In the genomic region with DNA sequence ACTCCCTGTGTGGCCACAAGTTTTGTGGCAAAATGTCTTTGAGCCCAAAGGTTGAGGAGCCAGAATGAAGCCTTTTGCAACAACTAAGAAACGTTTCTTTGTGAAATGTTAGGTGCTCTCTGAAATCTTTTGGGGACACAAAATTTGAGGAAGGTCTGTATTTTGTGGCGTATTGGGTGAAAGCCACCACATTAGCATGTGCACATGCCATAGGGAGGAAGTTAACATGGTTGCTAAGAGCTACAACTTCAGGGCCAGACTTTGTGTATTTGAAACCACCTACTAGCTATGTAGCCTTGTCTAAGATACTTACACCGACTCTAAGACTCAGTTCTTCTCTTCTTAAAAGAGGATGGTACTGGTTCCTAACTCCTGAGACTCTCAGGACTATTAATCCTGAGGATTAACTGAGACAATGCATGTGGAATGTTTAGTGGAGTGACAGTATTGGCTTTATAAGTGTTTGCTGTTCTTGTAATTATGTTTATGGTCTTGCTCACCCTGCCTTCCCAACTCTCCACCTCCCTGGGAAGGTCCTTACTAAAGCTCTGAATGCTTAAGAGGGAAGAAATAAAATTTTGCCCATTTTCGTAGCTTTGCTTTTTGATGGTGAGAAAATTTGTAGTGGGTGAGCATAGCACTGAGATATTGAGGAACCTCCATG, we compare ENCODE assay signal across 23 cellular contexts. TPM values are rescaled to one million over a fixed set of nuclear protein-coding genes. Genes with fewer than 3 reads are reported as not detected.
DNase-seq lines count a peak whose midpoint lies in the region; FAIRE-seq and TF ChIP-seq lines count a peak whose summit lies in the region.
"Had no signal": no experiment of that assay in that cellular context is flagged by ENCODE, and none has a peak within 500 bp of the region (broad histone marks: within the 10 kb centered on the region; RNA-seq: fewer than 3 reads in every experiment).

No MANE protein-coding gene starts in this region.

- WGBS in H1 (ENCODE audit: extremely low coverage in 1 of 2, insufficient coverage in 1 of 2, insufficient read length in 1 of 2, insufficient replicate concordance in 2 of 2, low coverage in 1 of 2, low lambda C conversion rate in 2 of 2, missing lambda C conversion rate in 1 of 2), 2 experiments: 88% methylated on average over 4 of the region's 4 CpGs; no CpG with 5 or more reads in 1 of the 2 experiments

- CTCF ChIA-PET in H1 (lab: Charles Lee; ENCODE audit: partially characterized antibody): interaction anchor here (0.8 to 1.5 kb wide), 2 partner anchors 12 to 48 kb away, joined by 3 to 4 read pairs; no protein-coding TSS in a partner anchor

- H3K4me3 ChIP-seq in HL-60 (replicated peaks; ENCODE audit: insufficient read depth, low read length) (no peak overlapping the region), H1 (ENCODE audit: extremely low read depth in 1 of 4, insufficient read depth in 2 of 4, low read depth in 3 of 4, low read length in 4 of 4) (no peak overlapping the region), neural progenitor cell (no peak overlapping the region), breast epithelium (no peak overlapping the region)
- H3K4me3 ChIP-seq: Peyer's patch had no signal

- H3K27ac ChIP-seq in HL-60 (replicated peaks) (peak overlapping the region; percentile 36), H1 (ENCODE audit: low read depth, low read length) (no peak overlapping the region), neural progenitor cell (no peak overlapping the region), breast epithelium (no peak overlapping the region)
- H3K27ac ChIP-seq: epithelial cell of prostate, Peyer's patch had no signal

- no peak for TF ChIP-seq POLR2A in H1 (IDR thresholded peaks at IDR 0.05; ENCODE audit: control extremely low read depth in 1 of 2, low read depth in 2 of 2, low read length in 2 of 2)
- no peak for TF ChIP-seq POLR2A in breast epithelium (IDR thresholded peaks at IDR 0.05)

- H3F3A ChIP-seq in neural progenitor cell (ENCODE audit: low read depth): peaks cover 5% of the 10 kb centered on the region

- H2BK15ac ChIP-seq in H1 (ENCODE audit: low read length): no peak overlapping the region

- H3K79me2 ChIP-seq in H1 (ENCODE audit: control insufficient read depth in 1 of 2, insufficient read depth in 2 of 2, low read length in 2 of 2) (no peaks in the 10 kb centered on the region), neural progenitor cell (ENCODE audit: low read depth) (no peaks in the 10 kb centered on the region)

- H3K9me3 Mint-ChIP-seq in neural progenitor cell: no peaks in the 10 kb centered on the region
- H3K9me3 Mint-ChIP-seq: CD8-positive, alpha-beta T cell; H9; natural killer cell treated with Interleukin-12 subunit alpha and Interleukin-12 subunit beta and Interleukin-15 and Interleukin-18, amount 100 ng/mL, for 72 hours; type B pancreatic cell had no signal

- no peak overlapping the region for H2BK20ac ChIP-seq in H1 (ENCODE audit: low read length)

- H2BK120ac ChIP-seq in H1 (replicated peaks; ENCODE audit: low read depth, low read length): no peak overlapping the region

- H3K9me3 ChIP-seq in H1 (ENCODE audit: insufficient read depth in 2 of 2, low read depth in 1 of 2, low read length in 1 of 2) (no peaks in the 10 kb centered on the region), neural progenitor cell (ENCODE audit: low read depth) (no peaks in the 10 kb centered on the region), breast epithelium (no peaks in the 10 kb centered on the region)
- H3K9me3 ChIP-seq: Peyer's patch had no signal

- H3K23ac ChIP-seq in H1 (ENCODE audit: insufficient read length): no peak overlapping the region

- H3K14ac ChIP-seq in H1 (ENCODE audit: insufficient read length): no peak overlapping the region

- no peak overlapping the region; the same call in 1 of the 2 replicates for H2AK5ac ChIP-seq in H1 (ENCODE audit: low read depth, low read length)

- intact Hi-C loops in breast epithelium (cut with DNase I; ENCODE audit: low total_unique reads): no loop called here

- POLR2A ChIA-PET in H1 (lab: Charles Lee; ENCODE audit: partially characterized antibody): interaction anchor here (0.8 to 1.2 kb wide), 2 partner anchors 14 to 48 kb away, joined by 3 to 4 read pairs; no protein-coding TSS in a partner anchor

- H4K8ac ChIP-seq in H1 (ENCODE audit: extremely low read depth, insufficient read depth, low read length): no peak overlapping the region

- H3K23me2 ChIP-seq in H1 (ENCODE audit: low read depth, low read length): no peaks in the 10 kb centered on the region

- 0 out of 2 replicates have a peak overlapping the region, but pooled peaks have one; percentile 73 for H2BK12ac ChIP-seq in H1 (ENCODE audit: low read depth, low read length)

- H3K27ac Mint-ChIP-seq in neural progenitor cell: peak overlapping the region; percentile 49
- H3K27ac Mint-ChIP-seq: activated CD4-positive, alpha-beta T cell treated with anti-CD3 and anti-CD28 coated beads for 36 hours; CD8-positive, alpha-beta T cell; natural killer cell treated with Interleukin-12 subunit alpha and Interleukin-12 subunit beta and Interleukin-15 and Interleukin-18, amount 100 ng/mL, for 72 hours; type B pancreatic cell had no signal

- H3K18ac ChIP-seq in H1 (ENCODE audit: extremely low read depth, low read length): no peak overlapping the region

- TF ChIP-seq EP300 in H1 (IDR thresholded peaks at IDR 0.05; ENCODE audit: borderline replicate concordance in 1 of 2, low read depth in 2 of 2, low read length in 2 of 2): no peak

- H3K56ac ChIP-seq in H1 (replicated peaks; ENCODE audit: insufficient read length, low read depth, low read length): no peak overlapping the region

- no peaks in the 10 kb centered on the region for H3K36me3 ChIP-seq in H1 (ENCODE audit: control insufficient read depth in 2 of 4, insufficient read depth in 4 of 4, low read length in 3 of 4)
- no peaks in the 10 kb centered on the region for H3K36me3 ChIP-seq in neural progenitor cell
- no peaks in the 10 kb centered on the region for H3K36me3 ChIP-seq in breast epithelium
- H3K36me3 ChIP-seq: Peyer's patch had no signal

- DNase-seq in HL-60 (ENCODE audit: low read depth in 1 of 2, low spot score in 1 of 2) (peak in 1 of 2 experiments; percentile 56), NOMO-1 (lab: John Stamatoyannopoulos, UW; ENCODE audit: unreplicated experiment in 2 of 2) (peak; percentile 25 to 47), H1 (ENCODE audit: low read depth in 1 of 2, low spot score in 2 of 2) (no peak), neural progenitor cell (ENCODE audit: low spot score) (peak; percentile 11), NAMALWA (ENCODE audit: low spot score) (no peak), breast epithelium (ENCODE audit: low spot score in 2 of 2) (no peak), nucleus accumbens (lab: John Stamatoyannopoulos, UW) (no peak)
- DNase-seq: activated CD4-positive, alpha-beta T cell treated with anti-CD3 and anti-CD28 coated beads for 36 hours; activated gamma-delta T cell; activated T-cell treated with anti-CD3 and anti-CD28 coated beads, Interleukin-2, amount 50 U/mL, for 1 hour; CD8-positive, alpha-beta T cell; cerebellar nuclear complex; H9; midbrain; NCI-H2029 treated with DMSO at 0.1 percent for 48 hours; NCI-H345; Peyer's patch; stimulated activated CD8-positive, alpha-beta memory T cell treated with anti-CD3 and anti-CD28 coated beads, Interleukin-4, amount 100 ng/mL, for 48 hours had no signal

- FAIRE-seq in H1 (lab: Jason Lieb, UNC): no peak
- FAIRE-seq: G401.6, GM18507 had no signal

- no peak overlapping the region for H4K5ac ChIP-seq in H1 (ENCODE audit: insufficient read length, low read depth, low read length)

- H3K27me3 Mint-ChIP-seq in neural progenitor cell (ENCODE audit: insufficient read depth, low read depth): no peaks in the 10 kb centered on the region
- H3K27me3 Mint-ChIP-seq: activated CD4-positive, alpha-beta T cell treated with anti-CD3 and anti-CD28 coated beads for 36 hours; type B pancreatic cell had no signal

- no peak overlapping the region for H3K4me3 Mint-ChIP-seq in neural progenitor cell
- H3K4me3 Mint-ChIP-seq: activated CD4-positive, alpha-beta T cell treated with anti-CD3 and anti-CD28 coated beads for 36 hours; CD8-positive, alpha-beta T cell; H9; natural killer cell treated with Interleukin-12 subunit alpha and Interleukin-12 subunit beta and Interleukin-15 and Interleukin-18, amount 100 ng/mL, for 72 hours; type B pancreatic cell had no signal

- H3K9ac ChIP-seq in H1 (replicated peaks in 1 of 4; ENCODE audit: extremely low read depth in 1 of 4, low read depth in 3 of 4, low read length in 3 of 4) (no peak overlapping the region), neural progenitor cell (no peak overlapping the region)

- H2BK5ac ChIP-seq in H1 (ENCODE audit: low read depth, low read length): no peak overlapping the region

- no peaks in the 10 kb centered on the region for H3K79me1 ChIP-seq in H1 (ENCODE audit: low read depth, low read length)

- no peak overlapping the region for H3K4ac ChIP-seq in H1 (replicated peaks; ENCODE audit: insufficient read length, low read depth, low read length)

- TF ChIP-seq RAD21 in H1 (IDR thresholded peaks at IDR 0.05 in 1 of 2, conservative IDR thresholded peaks at IDR 0.05 in 1 of 2; ENCODE audit: low read depth in 2 of 2, low read length in 2 of 2): no peak

- H3K4me1 ChIP-seq in H1 (replicated peaks in 1 of 4; ENCODE audit: control insufficient read depth in 3 of 4, insufficient read depth in 4 of 4, low read length in 3 of 4): peaks cover 0 to 5% (median 0%) of the 10 kb centered on the region in 4 experiments; a peak in 2 of 7 replicates
- peaks cover 32% of the 10 kb centered on the region for H3K4me1 ChIP-seq in neural progenitor cell
- no peaks in the 10 kb centered on the region for H3K4me1 ChIP-seq in breast epithelium
- H3K4me1 ChIP-seq: Peyer's patch had no signal

- peaks cover 51% of the 10 kb centered on the region for H3K4me1 Mint-ChIP-seq in neural progenitor cell
- H3K4me1 Mint-ChIP-seq: activated CD4-positive, alpha-beta T cell treated with anti-CD3 and anti-CD28 coated beads for 36 hours had no signal

- no peak overlapping the region for H4K91ac ChIP-seq in H1 (replicated peaks; ENCODE audit: insufficient read length, low read length)

- TF ChIP-seq CTCF in HL-60 (IDR thresholded peaks at IDR 0.05; ENCODE audit: insufficient read depth, low read length) (no peak), H1 (IDR thresholded peaks at IDR 0.05; ENCODE audit: control extremely low read depth in 1 of 3, insufficient read depth in 1 of 3, low read depth in 1 of 3, low read length in 3 of 3) (no peak), neural progenitor cell (IDR thresholded peaks at IDR 0.05) (no peak), breast epithelium (IDR thresholded peaks at IDR 0.05) (no peak)

- H3K27me3 ChIP-seq in HL-60 (ENCODE audit: insufficient read depth, poor library complexity, severe bottlenecking): peaks cover 7% of the 10 kb centered on the region
- H3K27me3 ChIP-seq in H1 (replicated peaks in 1 of 4; ENCODE audit: control insufficient read depth in 3 of 4, extremely low read depth in 1 of 4, insufficient read depth in 3 of 4, low read length in 3 of 4): no peaks in the 10 kb centered on the region
- H3K27me3 ChIP-seq in neural progenitor cell: no peaks in the 10 kb centered on the region
- no peaks in the 10 kb centered on the region for H3K27me3 ChIP-seq in breast epithelium
- H3K27me3 ChIP-seq: Peyer's patch had no signal

- H4K20me1 ChIP-seq in H1 (replicated peaks in 1 of 2; ENCODE audit: control insufficient read depth in 1 of 2, insufficient read depth in 2 of 2, low read length in 2 of 2): no peaks in the 10 kb centered on the region
- no peaks in the 10 kb centered on the region for H4K20me1 ChIP-seq in neural progenitor cell (ENCODE audit: low read depth)

- H2AFZ ChIP-seq in H1 (ENCODE audit: low read length) (no peak overlapping the region), neural progenitor cell (replicated peaks) (no peak overlapping the region)

- H3K4me2 ChIP-seq in H1 (ENCODE audit: insufficient read depth in 1 of 2, low read depth in 2 of 2, low read length in 2 of 2) (no peak overlapping the region), neural progenitor cell (peak overlapping the region; percentile 60)

- no peaks in the 10 kb centered on the region for H3K36me3 Mint-ChIP-seq in neural progenitor cell
- H3K36me3 Mint-ChIP-seq: CD8-positive, alpha-beta T cell; natural killer cell treated with Interleukin-12 subunit alpha and Interleukin-12 subunit beta and Interleukin-15 and Interleukin-18, amount 100 ng/mL, for 72 hours; type B pancreatic cell had no signal

RNA-seq across cellular contexts. Expression of a gene that starts 15.5 kb away (rescaled TPM):
- total RNA-seq in H1 (2021; fragmentation: NEBNext Ultra II Directional; extraction: Animal tissue kit (Norgen Biotek cat#: 25700)): 1.7 and 2.0 TPM in 2 replicates
- polyA plus RNA-seq in H1 (2011; rRNA removed): 2.1 and 2.3 TPM in 2 replicates
- polyA plus RNA-seq in H1 (2011; cell fraction: cytosol; rRNA removed): 2.4 TPM
- 2.1 TPM for polyA plus RNA-seq in H1 (2011; cell fraction: nucleus; rRNA removed)
- polyA plus RNA-seq in H1 (2012, experiment 1 of 2): 1.5 to 3.2 TPM (median 2.6 TPM) in 4 replicates
- polyA plus RNA-seq in H1 (2012, experiment 2 of 2): 3.5 TPM
- polyA plus RNA-seq in H1 (2013, experiment 1 of 2): 1.3 TPM
- polyA plus RNA-seq in H1 (2013, experiment 2 of 2): 2.0 TPM
- 0.54 and 2.7 TPM in 2 replicates for polyA minus RNA-seq in H1 (2011; rRNA and poly(A)+ RNA removed)
- 2.6 TPM for polyA minus RNA-seq in H1 (2011; cell fraction: cytosol; rRNA and poly(A)+ RNA removed)
- polyA minus RNA-seq in H1 (2011; cell fraction: nucleus; rRNA and poly(A)+ RNA removed): 1.5 TPM
- total RNA-seq in neural progenitor cell (ENCODE audit: low replicate concordance) (2.5 and 8.1 TPM in 2 replicates), breast epithelium (1 to 10 TPM; 2.6 to 6.9 (median 6.4) TPM)
- total RNA-seq: CD8-positive, alpha-beta T cell had no signal

Comparison
In these comparisons a context has a peak if more than half of its experiments do, and no peak if none do; other contexts are left out.
1. DNase-seq: peak in NOMO-1 (2 of 2) and neural progenitor cell (single experiment); none in H1 (0 of 2), NAMALWA (single experiment), breast epithelium (0 of 2) and nucleus accumbens (0 of 56).